ENCODE assay signal across 1 cellular context in the genomic region with DNA sequence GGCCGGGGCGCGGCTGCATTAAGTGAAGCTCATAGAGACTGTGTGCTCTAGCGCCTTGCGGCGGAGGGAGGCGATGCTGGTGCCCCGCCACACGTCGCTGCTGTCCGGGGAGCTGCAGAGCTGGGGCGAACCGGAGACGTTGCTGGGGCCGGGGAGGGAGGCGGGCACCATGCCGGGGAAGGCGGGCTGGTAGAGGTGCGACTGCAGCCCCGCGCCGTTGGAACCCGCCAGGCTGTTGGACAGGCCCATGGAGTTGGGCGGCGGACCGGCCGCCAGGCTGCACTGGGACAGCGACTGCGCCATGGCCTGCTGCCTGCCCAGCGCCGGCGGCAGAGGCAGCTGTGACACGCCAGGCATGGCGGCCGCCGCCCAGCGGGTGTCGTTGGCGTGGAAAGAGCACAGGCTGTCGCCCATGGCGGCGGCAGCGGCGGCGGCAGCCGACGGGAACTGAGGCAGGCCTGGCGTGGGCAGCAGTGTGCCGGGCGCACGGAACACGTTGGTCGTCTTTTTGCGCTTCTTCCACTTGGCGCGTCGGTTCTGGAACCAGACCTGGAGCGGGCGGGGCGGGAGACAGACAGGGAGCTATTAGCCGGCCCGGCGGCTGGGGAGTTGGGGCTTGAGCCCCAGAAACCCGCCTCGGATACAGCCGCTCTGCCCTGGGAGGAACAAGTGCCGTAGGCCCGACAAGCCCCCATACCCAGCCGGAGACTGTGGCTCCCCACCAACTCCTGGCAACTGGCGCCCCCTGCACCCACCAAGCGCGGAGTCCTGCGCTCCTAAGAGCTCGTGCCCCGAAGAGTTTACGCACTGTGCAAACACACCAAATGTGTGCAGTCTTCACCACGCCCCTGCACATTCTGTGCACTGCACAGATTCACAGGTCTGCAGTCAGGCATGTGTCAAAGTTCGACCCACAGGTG.
TF ChIP-seq lines count a peak whose summit lies in the region.

No MANE protein-coding gene starts in this region.

TF ChIP-seq in GM12878, 131 proteins besides CTCF, POLR2A, EP300 and RAD21 (continued from another document):
- TF ChIP-seq BACH1 (IDR thresholded peaks at IDR 0.05; ENCODE audit: borderline replicate concordance), result peak; percentile 78; the same call in 1 of the 2 replicates
- TF ChIP-seq POLR2AphosphoS2 (IDR thresholded peaks at IDR 0.05; ENCODE audit: low read depth, low read length), result peak; percentile 70; the same call in 1 of the 2 replicates
- TF ChIP-seq TAF1 (IDR thresholded peaks at IDR 0.05; ENCODE audit: borderline replicate concordance, low read depth, low read length), result 0 out of 2 replicates have a peak, but pooled peaks have one; percentile 49
- TF ChIP-seq DPF2 (IDR thresholded peaks at IDR 0.05), result peak; percentile 76
- peak; percentile 40; the same call in 1 of the 2 replicates for TF ChIP-seq GATAD2B (conservative IDR thresholded peaks at IDR 0.05; ENCODE audit: low read depth)
- TF ChIP-seq, protein P1, sequence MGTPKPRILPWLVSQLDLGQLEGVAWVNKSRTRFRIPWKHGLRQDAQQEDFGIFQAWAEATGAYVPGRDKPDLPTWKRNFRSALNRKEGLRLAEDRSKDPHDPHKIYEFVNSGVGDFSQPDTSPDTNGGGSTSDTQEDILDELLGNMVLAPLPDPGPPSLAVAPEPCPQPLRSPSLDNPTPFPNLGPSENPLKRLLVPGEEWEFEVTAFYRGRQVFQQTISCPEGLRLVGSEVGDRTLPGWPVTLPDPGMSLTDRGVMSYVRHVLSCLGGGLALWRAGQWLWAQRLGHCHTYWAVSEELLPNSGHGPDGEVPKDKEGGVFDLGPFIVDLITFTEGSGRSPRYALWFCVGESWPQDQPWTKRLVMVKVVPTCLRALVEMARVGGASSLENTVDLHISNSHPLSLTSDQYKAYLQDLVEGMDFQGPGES (IDR thresholded peaks at IDR 0.05), result 0 out of 2 replicates have a peak, but pooled peaks have one; percentile 9
- no peak for TF ChIP-seq MYB (IDR thresholded peaks at IDR 0.05; ENCODE audit: borderline replicate concordance, low read depth, low read length)
- TF ChIP-seq CREB1 (IDR thresholded peaks at IDR 0.05; ENCODE audit: low read depth), result 0 out of 2 replicates have a peak, but pooled peaks have one; percentile 20
- no peak; the same call in 1 of the 2 replicates for TF ChIP-seq MTA2 (IDR thresholded peaks at IDR 0.05; ENCODE audit: low read depth)
- peak; percentile 90 for TF ChIP-seq YY1 (IDR thresholded peaks at IDR 0.05; ENCODE audit: low read depth, low read length)
- peak; percentile 84 for TF ChIP-seq POLR2AphosphoS5 (IDR thresholded peaks at IDR 0.05; ENCODE audit: low read length)
- TF ChIP-seq FOXK2 (IDR thresholded peaks at IDR 0.05), result no peak
- TF ChIP-seq, protein P2, sequence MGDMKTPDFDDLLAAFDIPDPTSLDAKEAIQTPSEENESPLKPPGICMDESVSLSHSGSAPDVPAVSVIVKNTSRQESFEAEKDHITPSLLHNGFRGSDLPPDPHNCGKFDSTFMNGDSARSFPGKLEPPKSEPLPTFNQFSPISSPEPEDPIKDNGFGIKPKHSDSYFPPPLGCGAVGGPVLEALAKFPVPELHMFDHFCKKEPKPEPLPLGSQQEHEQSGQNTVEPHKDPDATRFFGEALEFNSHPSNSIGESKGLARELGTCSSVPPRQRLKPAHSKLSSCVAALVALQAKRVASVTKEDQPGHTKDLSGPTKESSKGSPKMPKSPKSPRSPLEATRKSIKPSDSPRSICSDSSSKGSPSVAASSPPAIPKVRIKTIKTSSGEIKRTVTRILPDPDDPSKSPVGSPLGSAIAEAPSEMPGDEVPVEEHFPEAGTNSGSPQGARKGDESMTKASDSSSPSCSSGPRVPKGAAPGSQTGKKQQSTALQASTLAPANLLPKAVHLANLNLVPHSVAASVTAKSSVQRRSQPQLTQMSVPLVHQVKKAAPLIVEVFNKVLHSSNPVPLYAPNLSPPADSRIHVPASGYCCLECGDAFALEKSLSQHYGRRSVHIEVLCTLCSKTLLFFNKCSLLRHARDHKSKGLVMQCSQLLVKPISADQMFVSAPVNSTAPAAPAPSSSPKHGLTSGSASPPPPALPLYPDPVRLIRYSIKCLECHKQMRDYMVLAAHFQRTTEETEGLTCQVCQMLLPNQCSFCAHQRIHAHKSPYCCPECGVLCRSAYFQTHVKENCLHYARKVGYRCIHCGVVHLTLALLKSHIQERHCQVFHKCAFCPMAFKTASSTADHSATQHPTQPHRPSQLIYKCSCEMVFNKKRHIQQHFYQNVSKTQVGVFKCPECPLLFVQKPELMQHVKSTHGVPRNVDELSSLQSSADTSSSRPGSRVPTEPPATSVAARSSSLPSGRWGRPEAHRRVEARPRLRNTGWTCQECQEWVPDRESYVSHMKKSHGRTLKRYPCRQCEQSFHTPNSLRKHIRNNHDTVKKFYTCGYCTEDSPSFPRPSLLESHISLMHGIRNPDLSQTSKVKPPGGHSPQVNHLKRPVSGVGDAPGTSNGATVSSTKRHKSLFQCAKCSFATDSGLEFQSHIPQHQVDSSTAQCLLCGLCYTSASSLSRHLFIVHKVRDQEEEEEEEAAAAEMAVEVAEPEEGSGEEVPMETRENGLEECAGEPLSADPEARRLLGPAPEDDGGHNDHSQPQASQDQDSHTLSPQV (IDR thresholded peaks at IDR 0.05), result no peak
- TF ChIP-seq WRNIP1 (IDR thresholded peaks at IDR 0.05; ENCODE audit: borderline replicate concordance, low read depth, low read length), result 0 out of 2 replicates have a peak, but pooled peaks have one; percentile 40
- TF ChIP-seq BRCA1 (IDR thresholded peaks at IDR 0.05; ENCODE audit: low read depth, low read length), result no peak
- no peak for TF ChIP-seq CBX5 (IDR thresholded peaks at IDR 0.05; ENCODE audit: low read depth)
- peak; percentile 25; the same call in 1 of the 2 replicates for TF ChIP-seq TCF3 (IDR thresholded peaks at IDR 0.05; ENCODE audit: borderline replicate concordance, insufficient read depth, low read depth, low read length)
- TF ChIP-seq SIN3A (IDR thresholded peaks at IDR 0.05; ENCODE audit: low read depth, low read length), result peak; percentile 63; the same call in 1 of the 2 replicates
- TF ChIP-seq TARDBP (IDR thresholded peaks at IDR 0.05; ENCODE audit: borderline replicate concordance), result peak; percentile 36; the same call in 1 of the 2 replicates
- TF ChIP-seq, protein P3, sequence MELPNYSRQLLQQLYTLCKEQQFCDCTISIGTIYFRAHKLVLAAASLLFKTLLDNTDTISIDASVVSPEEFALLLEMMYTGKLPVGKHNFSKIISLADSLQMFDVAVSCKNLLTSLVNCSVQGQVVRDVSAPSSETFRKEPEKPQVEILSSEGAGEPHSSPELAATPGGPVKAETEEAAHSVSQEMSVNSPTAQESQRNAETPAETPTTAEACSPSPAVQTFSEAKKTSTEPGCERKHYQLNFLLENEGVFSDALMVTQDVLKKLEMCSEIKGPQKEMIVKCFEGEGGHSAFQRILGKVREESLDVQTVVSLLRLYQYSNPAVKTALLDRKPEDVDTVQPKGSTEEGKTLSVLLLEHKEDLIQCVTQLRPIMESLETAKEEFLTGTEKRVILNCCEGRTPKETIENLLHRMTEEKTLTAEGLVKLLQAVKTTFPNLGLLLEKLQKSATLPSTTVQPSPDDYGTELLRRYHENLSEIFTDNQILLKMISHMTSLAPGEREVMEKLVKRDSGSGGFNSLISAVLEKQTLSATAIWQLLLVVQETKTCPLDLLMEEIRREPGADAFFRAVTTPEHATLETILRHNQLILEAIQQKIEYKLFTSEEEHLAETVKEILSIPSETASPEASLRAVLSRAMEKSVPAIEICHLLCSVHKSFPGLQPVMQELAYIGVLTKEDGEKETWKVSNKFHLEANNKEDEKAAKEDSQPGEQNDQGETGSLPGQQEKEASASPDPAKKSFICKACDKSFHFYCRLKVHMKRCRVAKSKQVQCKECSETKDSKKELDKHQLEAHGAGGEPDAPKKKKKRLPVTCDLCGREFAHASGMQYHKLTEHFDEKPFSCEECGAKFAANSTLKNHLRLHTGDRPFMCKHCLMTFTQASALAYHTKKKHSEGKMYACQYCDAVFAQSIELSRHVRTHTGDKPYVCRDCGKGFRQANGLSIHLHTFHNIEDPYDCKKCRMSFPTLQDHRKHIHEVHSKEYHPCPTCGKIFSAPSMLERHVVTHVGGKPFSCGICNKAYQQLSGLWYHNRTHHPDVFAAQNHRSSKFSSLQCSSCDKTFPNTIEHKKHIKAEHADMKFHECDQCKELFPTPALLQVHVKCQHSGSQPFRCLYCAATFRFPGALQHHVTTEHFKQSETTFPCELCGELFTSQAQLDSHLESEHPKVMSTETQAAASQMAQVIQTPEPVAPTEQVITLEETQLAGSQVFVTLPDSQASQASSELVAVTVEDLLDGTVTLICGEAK (IDR thresholded peaks at IDR 0.05; ENCODE audit: borderline replicate concordance), result no peak
- peak; percentile 21; the same call in 1 of the 2 replicates for TF ChIP-seq PAX5 (IDR thresholded peaks at IDR 0.05; ENCODE audit: borderline replicate concordance, low read depth, low read length)
- TF ChIP-seq MEF2B (IDR thresholded peaks at IDR 0.05; ENCODE audit: partially characterized antibody, poor library complexity, severe bottlenecking), result no peak
